ENCODE assay signal across 21 cellular contexts in genomic region chr5:17279487-17279886, GRCh38.
"Had no signal": no experiment of that assay in that cellular context is flagged by ENCODE, and none has a peak within 500 bp of the region (broad histone marks: within the 10 kb centered on the region; RNA-seq: fewer than 3 reads in every experiment).

No MANE protein-coding gene starts in this region.

- H3K36me3 ChIP-seq: esophagus muscularis mucosa, gastrocnemius medialis, prostate gland, right lobe of liver had no signal

- H3K4me1 ChIP-seq: esophagus muscularis mucosa, gastrocnemius medialis, prostate gland, right lobe of liver, testis had no signal

- H3K79me2 ChIP-seq: parathyroid adenoma had no signal

- H3K9ac ChIP-seq: parathyroid adenoma had no signal

- H3K27ac Mint-ChIP-seq: dendritic cell treated with granulocyte-macrophage colony-stimulating factor and Interleukin-4, amounts not matched to agents 40 ng/mL and 50 ng/mL, for 4 days; effector memory CD8-positive, alpha-beta T cell; natural killer cell treated with Interleukin-12 subunit alpha and Interleukin-12 subunit beta and Interleukin-15 and Interleukin-18, amount 100 ng/mL, for 72 hours; stimulated activated effector memory CD8-positive, alpha-beta T cell treated with anti-CD3 and anti-CD28 coated beads, Interleukin-12 subunit alpha, Interleukin-12 subunit beta, amount 100 ng/mL, for 72 hours; stimulated activated naive CD8-positive, alpha-beta T cell treated with anti-CD3 and anti-CD28 coated beads, Interleukin-15, amount 100 ng/mL, for 72 hours had no signal

- H3K27ac ChIP-seq: epithelial cell of prostate, esophagus muscularis mucosa, gastrocnemius medialis, hepatocyte, parathyroid adenoma, prostate gland, right lobe of liver, testis, tibial nerve had no signal

- H2AFZ ChIP-seq: hepatocyte, parathyroid adenoma had no signal

- FAIRE-seq: colon had no signal

- H3K4me3 Mint-ChIP-seq: dendritic cell treated with granulocyte-macrophage colony-stimulating factor and Interleukin-4, amounts not matched to agents 40 ng/mL and 50 ng/mL, for 4 days; effector memory CD8-positive, alpha-beta T cell; mesothelial cell of epicardium; natural killer cell treated with Interleukin-12 subunit alpha and Interleukin-12 subunit beta and Interleukin-15 and Interleukin-18, amount 100 ng/mL, for 72 hours; stimulated activated effector memory CD8-positive, alpha-beta T cell treated with anti-CD3 and anti-CD28 coated beads, Interleukin-12 subunit alpha, Interleukin-12 subunit beta, amount 100 ng/mL, for 72 hours; stimulated activated naive CD8-positive, alpha-beta T cell treated with anti-CD3 and anti-CD28 coated beads, Interleukin-15, amount 100 ng/mL, for 72 hours had no signal

- H3K9me3 ChIP-seq: esophagus muscularis mucosa, gastrocnemius medialis, prostate gland, right lobe of liver, testis, tibial nerve had no signal

- H3K27me3 Mint-ChIP-seq: dendritic cell treated with granulocyte-macrophage colony-stimulating factor and Interleukin-4, amounts not matched to agents 40 ng/mL and 50 ng/mL, for 4 days; effector memory CD8-positive, alpha-beta T cell; natural killer cell treated with Interleukin-12 subunit alpha and Interleukin-12 subunit beta and Interleukin-15 and Interleukin-18, amount 100 ng/mL, for 72 hours; stimulated activated naive CD8-positive, alpha-beta T cell treated with anti-CD3 and anti-CD28 coated beads, Interleukin-15, amount 100 ng/mL, for 72 hours had no signal

- H3K4me3 ChIP-seq: esophagus muscularis mucosa, gastrocnemius medialis, hepatocyte, prostate gland, right lobe of liver, testis, tibial nerve had no signal

- H3K9me3 Mint-ChIP-seq: mesothelial cell of epicardium had no signal

- H3K4me2 ChIP-seq: hepatocyte had no signal

- H3K4me1 Mint-ChIP-seq: stimulated activated effector memory CD8-positive, alpha-beta T cell treated with anti-CD3 and anti-CD28 coated beads, Interleukin-12 subunit alpha, Interleukin-12 subunit beta, amount 100 ng/mL, for 72 hours had no signal

- ATAC-seq: effector memory CD8-positive, alpha-beta T cell; gastrocnemius medialis; left colon; natural killer cell treated with Interleukin-12 subunit alpha and Interleukin-12 subunit beta and Interleukin-15 and Interleukin-18, amount 100 ng/mL, for 72 hours; right lobe of liver; stimulated activated effector memory CD8-positive, alpha-beta T cell treated with anti-CD3 and anti-CD28 coated beads, Interleukin-12 subunit alpha, Interleukin-12 subunit beta, amount 100 ng/mL, for 72 hours; stimulated activated naive CD8-positive, alpha-beta T cell treated with anti-CD3 and anti-CD28 coated beads, Interleukin-15, amount 100 ng/mL, for 72 hours had no signal

- H3K27me3 ChIP-seq: esophagus muscularis mucosa, gastrocnemius medialis, hepatocyte, right lobe of liver, testis, tibial nerve had no signal

- H3K36me3 Mint-ChIP-seq: natural killer cell treated with Interleukin-12 subunit alpha and Interleukin-12 subunit beta and Interleukin-15 and Interleukin-18, amount 100 ng/mL, for 72 hours; stimulated activated effector memory CD8-positive, alpha-beta T cell treated with anti-CD3 and anti-CD28 coated beads, Interleukin-12 subunit alpha, Interleukin-12 subunit beta, amount 100 ng/mL, for 72 hours had no signal

- DNase-seq: cerebellar nuclear complex; effector memory CD8-positive, alpha-beta T cell; gastrocnemius medialis; glutamatergic neuron; left colon; right lobe of liver; stimulated activated CD4-positive, alpha-beta T cell treated with anti-CD3 and anti-CD28 coated beads, Interleukin-4, amount 100 ng/mL, for 1 hour; stimulated activated CD8-positive, alpha-beta memory T cell treated with anti-CD3 and anti-CD28 coated beads, Interleukin-4, amount 100 ng/mL, for 48 hours; stimulated activated naive CD8-positive, alpha-beta T cell treated with anti-CD3 and anti-CD28 coated beads, Interleukin-15, amount 100 ng/mL, for 72 hours; testis had no signal
